ENCODE assay signal across 15 cellular contexts in the genomic region with DNA sequence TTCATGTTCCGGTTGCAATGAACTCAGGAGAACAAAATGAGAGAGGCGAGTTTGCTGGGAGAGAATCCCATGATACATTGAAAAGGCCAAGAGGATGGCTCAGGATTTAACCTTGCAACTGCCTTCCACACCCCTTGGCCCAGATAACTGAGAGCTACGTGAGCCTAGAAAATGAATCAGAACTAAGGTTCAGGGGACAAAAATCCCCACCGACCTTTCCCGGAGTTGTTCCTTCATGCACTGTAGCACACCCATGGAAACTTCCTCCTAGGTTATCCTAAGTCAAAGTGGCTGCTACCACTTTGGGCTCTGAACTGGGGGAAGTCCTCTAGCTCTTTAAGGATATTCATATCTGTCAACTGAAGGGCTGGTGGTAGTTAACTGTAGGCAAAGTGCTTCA.
"Had no signal": no experiment of that assay in that cellular context is flagged by ENCODE, and none has a peak within 500 bp of the region (broad histone marks: within the 10 kb centered on the region; RNA-seq: fewer than 3 reads in every experiment).

No MANE protein-coding gene starts in this region.

- DNase-seq: activated CD4-positive, alpha-beta memory T cell treated with anti-CD3 and anti-CD28 coated beads, Interleukin-2, amount 10 ng/mL, durations not matched to agents 7 days and 5 days; activated CD4-positive, alpha-beta T cell treated with anti-CD3 and anti-CD28 coated beads for 1 hour; activated gamma-delta T cell; activated T-cell treated with anti-CD3 and anti-CD28 coated beads, Interleukin-2, amount 50 U/mL, for 48 hours; anterior cingulate cortex; hypothalamus; left cardiac atrium; substantia nigra; SW 1271; transverse colon had no signal

- H3K27ac ChIP-seq: parathyroid adenoma, transverse colon had no signal

- H3K9me3 Mint-ChIP-seq: stimulated activated memory B cell treated with anti-CD40 and anti-IgM and Interleukin-4, amounts not matched to agents 10 μg/mL and 1 μg/mL and 100 μg/mL, for 72 hours had no signal

- H3K36me3 Mint-ChIP-seq: activated naive CD8-positive, alpha-beta T cell; stimulated activated memory B cell treated with anti-CD40 and anti-IgM and Interleukin-4, amounts not matched to agents 10 μg/mL and 1 μg/mL and 100 μg/mL, for 72 hours had no signal

- H3K27ac Mint-ChIP-seq: activated CD4-positive, alpha-beta memory T cell treated with anti-CD3 and anti-CD28 coated beads, Interleukin-2, amount 10 ng/mL, durations not matched to agents 7 days and 5 days; activated naive CD8-positive, alpha-beta T cell; stimulated activated memory B cell treated with anti-CD40 and anti-IgM and Interleukin-4, amounts not matched to agents 10 μg/mL and 1 μg/mL and 100 μg/mL, for 72 hours had no signal

- H3K4me3 ChIP-seq: transverse colon had no signal

- H3K36me3 ChIP-seq: transverse colon had no signal

- FAIRE-seq: bronchial epithelial cell had no signal

- H2AFZ ChIP-seq: parathyroid adenoma had no signal

- H3K27me3 ChIP-seq: transverse colon had no signal

- ATAC-seq: left cardiac atrium; stimulated activated memory B cell treated with anti-CD40 and anti-IgM and Interleukin-4, amounts not matched to agents 10 μg/mL and 1 μg/mL and 100 μg/mL, for 72 hours had no signal

- H3K4me1 Mint-ChIP-seq: stimulated activated memory B cell treated with anti-CD40 and anti-IgM and Interleukin-4, amounts not matched to agents 10 μg/mL and 1 μg/mL and 100 μg/mL, for 72 hours had no signal

- H3K79me2 ChIP-seq: parathyroid adenoma had no signal

- H3K9ac ChIP-seq: parathyroid adenoma had no signal

- H3K27me3 Mint-ChIP-seq: activated CD4-positive, alpha-beta memory T cell treated with anti-CD3 and anti-CD28 coated beads, Interleukin-2, amount 10 ng/mL, durations not matched to agents 7 days and 5 days; stimulated activated memory B cell treated with anti-CD40 and anti-IgM and Interleukin-4, amounts not matched to agents 10 μg/mL and 1 μg/mL and 100 μg/mL, for 72 hours had no signal

- H3K4me1 ChIP-seq: parathyroid adenoma, transverse colon had no signal

- H3K9me3 ChIP-seq: transverse colon had no signal

- H3K4me3 Mint-ChIP-seq: activated CD4-positive, alpha-beta memory T cell treated with anti-CD3 and anti-CD28 coated beads, Interleukin-2, amount 10 ng/mL, durations not matched to agents 7 days and 5 days; activated naive CD8-positive, alpha-beta T cell; neural crest cell; stimulated activated memory B cell treated with anti-CD40 and anti-IgM and Interleukin-4, amounts not matched to agents 10 μg/mL and 1 μg/mL and 100 μg/mL, for 72 hours had no signal
